Comparison of ENCODE assay signal across 1 cellular context in the genomic region with DNA sequence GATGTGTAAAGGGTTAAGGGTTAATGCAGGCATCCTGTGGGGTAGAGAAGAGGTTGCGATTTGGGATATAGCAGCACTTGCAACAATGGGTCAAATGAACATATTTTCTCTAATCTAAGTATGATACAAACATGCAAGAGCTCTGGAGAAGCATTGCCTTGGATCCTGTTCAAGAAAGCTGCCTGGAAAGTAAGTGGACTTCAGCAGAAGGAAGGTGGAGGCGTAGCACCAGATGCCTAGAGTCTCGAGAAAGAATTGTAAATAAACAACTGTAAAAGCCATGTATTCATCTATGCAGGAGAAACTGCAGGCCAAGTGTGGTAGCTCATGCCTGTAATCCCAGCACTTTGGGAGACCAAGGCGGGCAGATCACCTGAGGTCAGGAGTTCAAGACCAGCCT.
TF ChIP-seq lines count a peak whose summit lies in the region.

No MANE protein-coding gene starts in this region.

TF ChIP-seq in GM12878, 131 proteins besides CTCF, POLR2A, EP300 and RAD21 (continued from another document):
- no peak for TF ChIP-seq MEF2B (IDR thresholded peaks at IDR 0.05; ENCODE audit: partially characterized antibody, poor library complexity, severe bottlenecking)
- TF ChIP-seq NFYA (IDR thresholded peaks at IDR 0.05; ENCODE audit: borderline replicate concordance, low read depth, low read length), result no peak
- TF ChIP-seq SUPT20H (IDR thresholded peaks at IDR 0.05; ENCODE audit: borderline replicate concordance, control insufficient read depth, low read depth, low read length), result no peak
- no peak for TF ChIP-seq CBX3 (IDR thresholded peaks at IDR 0.05; ENCODE audit: borderline replicate concordance, low read depth)
- no peak for TF ChIP-seq BCL11A (IDR thresholded peaks at IDR 0.05; ENCODE audit: low read depth, low read length)
- TF ChIP-seq, protein P1, sequence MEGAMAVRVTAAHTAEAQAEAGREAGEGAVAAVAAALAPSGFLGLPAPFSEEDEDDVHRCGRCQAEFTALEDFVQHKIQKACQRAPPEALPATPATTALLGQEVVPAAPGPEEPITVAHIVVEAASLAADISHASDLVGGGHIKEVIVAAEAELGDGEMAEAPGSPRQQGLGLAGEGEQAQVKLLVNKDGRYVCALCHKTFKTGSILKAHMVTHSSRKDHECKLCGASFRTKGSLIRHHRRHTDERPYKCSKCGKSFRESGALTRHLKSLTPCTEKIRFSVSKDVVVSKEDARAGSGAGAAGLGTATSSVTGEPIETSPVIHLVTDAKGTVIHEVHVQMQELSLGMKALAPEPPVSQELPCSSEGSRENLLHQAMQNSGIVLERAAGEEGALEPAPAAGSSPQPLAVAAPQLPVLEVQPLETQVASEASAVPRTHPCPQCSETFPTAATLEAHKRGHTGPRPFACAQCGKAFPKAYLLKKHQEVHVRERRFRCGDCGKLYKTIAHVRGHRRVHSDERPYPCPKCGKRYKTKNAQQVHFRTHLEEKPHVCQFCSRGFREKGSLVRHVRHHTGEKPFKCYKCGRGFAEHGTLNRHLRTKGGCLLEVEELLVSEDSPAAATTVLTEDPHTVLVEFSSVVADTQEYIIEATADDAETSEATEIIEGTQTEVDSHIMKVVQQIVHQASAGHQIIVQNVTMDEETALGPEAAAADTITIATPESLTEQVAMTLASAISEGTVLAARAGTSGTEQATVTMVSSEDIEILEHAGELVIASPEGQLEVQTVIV (IDR thresholded peaks at IDR 0.05; ENCODE audit: borderline replicate concordance, partially characterized antibody), result no peak
- TF ChIP-seq JUNB (IDR thresholded peaks at IDR 0.05), result no peak
- no peak for TF ChIP-seq RBBP5 (conservative IDR thresholded peaks at IDR 0.05)
- TF ChIP-seq CHD1 (IDR thresholded peaks at IDR 0.05; ENCODE audit: low read depth, low read length), result no peak
- TF ChIP-seq, protein P2, sequence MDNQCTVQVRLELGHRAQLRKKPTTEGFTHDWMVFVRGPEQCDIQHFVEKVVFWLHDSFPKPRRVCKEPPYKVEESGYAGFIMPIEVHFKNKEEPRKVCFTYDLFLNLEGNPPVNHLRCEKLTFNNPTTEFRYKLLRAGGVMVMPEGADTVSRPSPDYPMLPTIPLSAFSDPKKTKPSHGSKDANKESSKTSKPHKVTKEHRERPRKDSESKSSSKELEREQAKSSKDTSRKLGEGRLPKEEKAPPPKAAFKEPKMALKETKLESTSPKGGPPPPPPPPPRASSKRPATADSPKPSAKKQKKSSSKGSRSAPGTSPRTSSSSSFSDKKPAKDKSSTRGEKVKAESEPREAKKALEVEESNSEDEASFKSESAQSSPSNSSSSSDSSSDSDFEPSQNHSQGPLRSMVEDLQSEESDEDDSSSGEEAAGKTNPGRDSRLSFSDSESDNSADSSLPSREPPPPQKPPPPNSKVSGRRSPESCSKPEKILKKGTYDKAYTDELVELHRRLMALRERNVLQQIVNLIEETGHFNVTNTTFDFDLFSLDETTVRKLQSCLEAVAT (IDR thresholded peaks at IDR 0.05), result no peak
- no peak for TF ChIP-seq ZNF207 (IDR thresholded peaks at IDR 0.05; ENCODE audit: borderline replicate concordance)
- TF ChIP-seq MTA3 (IDR thresholded peaks at IDR 0.05; ENCODE audit: borderline replicate concordance, low read length), result no peak
